In genomic region chr17:46566284-46566683, GRCh38 we compare ENCODE assay signal across 7 cellular contexts. TPM values are rescaled to one million over a fixed set of nuclear protein-coding genes. Genes with fewer than 3 reads are reported as not detected.
DNase-seq lines count a peak whose midpoint lies in the region; ATAC-seq and TF ChIP-seq lines count a peak whose summit lies in the region.
"Not testable (repeated sequence)": the region's sequence is repeated elsewhere in the genome, so short reads cannot be mapped to it uniquely, and the experiment has no call there.

No MANE protein-coding gene starts in this region.

- POLR2A ChIA-PET in activated B cell treated with CpG ODN at 0.5 μM for 24 hours (lab: Charles Lee); activated naive CD8-positive, alpha-beta T cell treated with anti-CD3 and anti-CD28 coated beads, Interleukin-2, amount 10 ng/mL, durations not matched to agents 7 days and 5 days (lab: Charles Lee); naive thymus-derived CD4-positive, alpha-beta T cell (lab: Charles Lee): not testable (repeated sequence)

- no CpG with 5 or more reads among the region's 2 CpGs for WGBS in right cardiac atrium

- H3K9me3 ChIP-seq in right cardiac atrium (ENCODE audit: control insufficient read depth, low read length); naive thymus-derived CD4-positive, alpha-beta T cell (ENCODE audit: control insufficient read depth in 2 of 3, low read length in 3 of 3): not testable (repeated sequence)

- H3K27me3 ChIP-seq in right cardiac atrium (ENCODE audit: control insufficient read depth, insufficient read depth); naive thymus-derived CD4-positive, alpha-beta T cell (ENCODE audit: control insufficient read depth in 2 of 2, insufficient read depth in 2 of 2, low read length in 2 of 2): not testable (repeated sequence)

- not testable (repeated sequence) for H3K9me3 Mint-ChIP-seq in activated B cell treated with CpG ODN at 0.5 μM for 24 hours; activated naive CD8-positive, alpha-beta T cell treated with anti-CD3 and anti-CD28 coated beads, Interleukin-2, amount 10 ng/mL, durations not matched to agents 7 days and 5 days; naive thymus-derived CD4-positive, alpha-beta T cell; stimulated activated naive B cell treated with anti-CD40 and anti-IgM and Interleukin-4, amounts not matched to agents 10 μg/mL and 1 μg/mL and 100 μg/mL, for 72 hours

- TF ChIP-seq CTCF in activated B cell treated with CpG ODN at 0.5 μM for 24 hours (IDR thresholded peaks at IDR 0.05) = not testable (repeated sequence)

- not testable (repeated sequence) for H3K27ac Mint-ChIP-seq in activated B cell treated with CpG ODN at 0.5 μM for 24 hours; activated naive CD8-positive, alpha-beta T cell treated with anti-CD3 and anti-CD28 coated beads, Interleukin-2, amount 10 ng/mL, durations not matched to agents 7 days and 5 days; naive thymus-derived CD4-positive, alpha-beta T cell; stimulated activated naive B cell treated with anti-CD40 and anti-IgM and Interleukin-4, amounts not matched to agents 10 μg/mL and 1 μg/mL and 100 μg/mL, for 72 hours

- H3K36me3 Mint-ChIP-seq in activated B cell treated with CpG ODN at 0.5 μM for 24 hours (ENCODE audit: low read depth); activated naive CD8-positive, alpha-beta T cell treated with anti-CD3 and anti-CD28 coated beads, Interleukin-2, amount 10 ng/mL, durations not matched to agents 7 days and 5 days; naive thymus-derived CD4-positive, alpha-beta T cell; stimulated activated naive B cell treated with anti-CD40 and anti-IgM and Interleukin-4, amounts not matched to agents 10 μg/mL and 1 μg/mL and 100 μg/mL, for 72 hours: not testable (repeated sequence)

- not testable (repeated sequence) for H3K27ac ChIP-seq in right cardiac atrium (ENCODE audit: low read length); naive thymus-derived CD4-positive, alpha-beta T cell (ENCODE audit: low read depth, low read length)

- CTCF ChIA-PET in activated B cell treated with CpG ODN at 0.5 μM for 24 hours (lab: Charles Lee); naive thymus-derived CD4-positive, alpha-beta T cell (lab: Charles Lee): not testable (repeated sequence)

- DNase-seq in activated B cell treated with CpG ODN at 0.5 μM for 24 hours; activated naive CD8-positive, alpha-beta T cell treated with anti-CD3 and anti-CD28 coated beads, Interleukin-2, amount 10 ng/mL, durations not matched to agents 7 days and 5 days; right cardiac atrium; naive thymus-derived CD4-positive, alpha-beta T cell; stimulated activated naive B cell treated with anti-CD40 and anti-IgM and Interleukin-4, amounts not matched to agents 10 μg/mL and 1 μg/mL and 100 μg/mL, for 72 hours: not testable (repeated sequence)

- not testable (repeated sequence) for H3K4me3 ChIP-seq in right cardiac atrium (ENCODE audit: low read length); naive thymus-derived CD4-positive, alpha-beta T cell (ENCODE audit: low read length)

- intact Hi-C loops in activated B cell treated with CpG ODN at 0.5 μM for 24 hours (cut with micrococcal nuclease); right cardiac atrium (cut with DNase I); naive thymus-derived CD4-positive, alpha-beta T cell (cut with micrococcal nuclease): not testable (repeated sequence)

- peak; percentile 46 for ATAC-seq in GM18861 (IDR thresholded peaks at IDR 0.05; ENCODE audit: unreplicated experiment)
- peak; percentile 62 for ATAC-seq in HG03196 (IDR thresholded peaks at IDR 0.05; ENCODE audit: unreplicated experiment)
- peak; percentile 95 for ATAC-seq in activated B cell treated with CpG ODN at 0.5 μM for 24 hours (ENCODE audit: low read depth)
- ATAC-seq in activated naive CD8-positive, alpha-beta T cell treated with anti-CD3 and anti-CD28 coated beads, Interleukin-2, amount 10 ng/mL, durations not matched to agents 7 days and 5 days (ENCODE audit: low read depth) = peak; percentile 36
- peak; percentile 57 to 73 for ATAC-seq in right cardiac atrium
- ATAC-seq in naive thymus-derived CD4-positive, alpha-beta T cell = peak; percentile 78
- ATAC-seq in stimulated activated naive B cell treated with anti-CD40 and anti-IgM and Interleukin-4, amounts not matched to agents 10 μg/mL and 1 μg/mL and 100 μg/mL, for 72 hours (replicated peaks) = peak; percentile 96 to 98

- H3K4me1 Mint-ChIP-seq in activated B cell treated with CpG ODN at 0.5 μM for 24 hours; activated naive CD8-positive, alpha-beta T cell treated with anti-CD3 and anti-CD28 coated beads, Interleukin-2, amount 10 ng/mL, durations not matched to agents 7 days and 5 days; naive thymus-derived CD4-positive, alpha-beta T cell; stimulated activated naive B cell treated with anti-CD40 and anti-IgM and Interleukin-4, amounts not matched to agents 10 μg/mL and 1 μg/mL and 100 μg/mL, for 72 hours: not testable (repeated sequence)

- not testable (repeated sequence) for H3K4me1 ChIP-seq in right cardiac atrium (ENCODE audit: control insufficient read depth, insufficient read depth, low read length); naive thymus-derived CD4-positive, alpha-beta T cell (ENCODE audit: control insufficient read depth in 2 of 2, insufficient read depth in 2 of 2, low read length in 2 of 2)

- not testable (repeated sequence) for H3K36me3 ChIP-seq in naive thymus-derived CD4-positive, alpha-beta T cell (ENCODE audit: control insufficient read depth in 2 of 3, insufficient read depth in 3 of 3, low read length in 3 of 3)

- H3K27me3 Mint-ChIP-seq in activated B cell treated with CpG ODN at 0.5 μM for 24 hours; activated naive CD8-positive, alpha-beta T cell treated with anti-CD3 and anti-CD28 coated beads, Interleukin-2, amount 10 ng/mL, durations not matched to agents 7 days and 5 days; naive thymus-derived CD4-positive, alpha-beta T cell; stimulated activated naive B cell treated with anti-CD40 and anti-IgM and Interleukin-4, amounts not matched to agents 10 μg/mL and 1 μg/mL and 100 μg/mL, for 72 hours: not testable (repeated sequence)

- H3K4me3 Mint-ChIP-seq in activated B cell treated with CpG ODN at 0.5 μM for 24 hours; activated naive CD8-positive, alpha-beta T cell treated with anti-CD3 and anti-CD28 coated beads, Interleukin-2, amount 10 ng/mL, durations not matched to agents 7 days and 5 days; naive thymus-derived CD4-positive, alpha-beta T cell; stimulated activated naive B cell treated with anti-CD40 and anti-IgM and Interleukin-4, amounts not matched to agents 10 μg/mL and 1 μg/mL and 100 μg/mL, for 72 hours: not testable (repeated sequence)

RNA-seq across cellular contexts. Expression of gene ARL17A, which starts 13.2 kb away (rescaled TPM):
- total RNA-seq in activated B cell treated with CpG ODN at 0.5 μM for 24 hours (40.0 and 57.2 TPM in 2 replicates), right cardiac atrium (10 to 100 TPM in 2 of 4 donors, 1 to 10 TPM in 2; 7.4 to 16.9 (median 11.0) TPM)
- total RNA-seq in activated naive CD8-positive, alpha-beta T cell treated with anti-CD3 and anti-CD28 coated beads, Interleukin-2, amount 10 ng/mL, durations not matched to agents 7 days and 5 days = 10 to 100 TPM; 24.0 to 25.6 TPM
- polyA plus RNA-seq in right cardiac atrium = 6.3 TPM
- 10 to 100 TPM; 27.1 to 45.8 (median 43.9) TPM for total RNA-seq in naive thymus-derived CD4-positive, alpha-beta T cell
- polyA plus RNA-seq in naive thymus-derived CD4-positive, alpha-beta T cell = 10 to 100 TPM in 1 of 2 donors, 1 to 10 TPM in 1; 7.3 to 10.8 TPM

RNA-seq across cellular contexts. Expression of gene NSF, which starts 24.2 kb away (rescaled TPM):
- 107 and 117 TPM in 2 replicates for total RNA-seq in activated B cell treated with CpG ODN at 0.5 μM for 24 hours
- 10 to 100 TPM; 49.8 to 52.8 TPM for total RNA-seq in activated naive CD8-positive, alpha-beta T cell treated with anti-CD3 and anti-CD28 coated beads, Interleukin-2, amount 10 ng/mL, durations not matched to agents 7 days and 5 days
- 10 to 100 TPM; 26.0 to 34.3 (median 29.9) TPM for total RNA-seq in right cardiac atrium
- 8.9 TPM for polyA plus RNA-seq in right cardiac atrium
- 10 to 100 TPM; 35.3 to 59.8 (median 43.2) TPM for total RNA-seq in naive thymus-derived CD4-positive, alpha-beta T cell
- polyA plus RNA-seq in naive thymus-derived CD4-positive, alpha-beta T cell = 10 to 100 TPM; 13.0 to 23.0 TPM

RNA-seq across cellular contexts. Expression of gene LRRC37A2, which starts 54.0 kb away (rescaled TPM):
- total RNA-seq in activated B cell treated with CpG ODN at 0.5 μM for 24 hours (23.5 and 31.2 TPM in 2 replicates), right cardiac atrium (1 to 10 TPM; 6.1 to 8.1 (median 7.0) TPM)
- total RNA-seq in activated naive CD8-positive, alpha-beta T cell treated with anti-CD3 and anti-CD28 coated beads, Interleukin-2, amount 10 ng/mL, durations not matched to agents 7 days and 5 days = 10 to 100 TPM; 23.6 TPM
- polyA plus RNA-seq in right cardiac atrium = 4.6 TPM
- total RNA-seq in naive thymus-derived CD4-positive, alpha-beta T cell = 10 to 100 TPM in 4 of 5 experiments, 1 to 10 TPM in 1; 9.8 to 53.8 (median 27.2) TPM
- polyA plus RNA-seq in naive thymus-derived CD4-positive, alpha-beta T cell = 10 to 100 TPM; 11.1 to 14.6 TPM

Comparison
In these comparisons a context has a peak if more than half of its experiments do, and no peak if none do; other contexts are left out.
1. ATAC-seq: peak in every context shown above with its lines; median percentile 97 in stimulated activated naive B cell treated with anti-CD40 and anti-IgM and Interleukin-4, amounts not matched to agents 10 μg/mL and 1 μg/mL and 100 μg/mL, for 72 hours; 95 in activated B cell treated with CpG ODN at 0.5 μM for 24 hours; 78 in naive thymus-derived CD4-positive, alpha-beta T cell; 65 in right cardiac atrium; 62 in HG03196; 46 in GM18861; 36 in activated naive CD8-positive, alpha-beta T cell treated with anti-CD3 and anti-CD28 coated beads, Interleukin-2, amount 10 ng/mL, durations not matched to agents 7 days and 5 days.